ENCODE assay signal across 8 cellular contexts in genomic region chr7:1457949-1458675, GRCh38. TPM values are rescaled to one million over a fixed set of nuclear protein-coding genes. Genes with fewer than 3 reads are reported as not detected.
DNase-seq lines count a peak whose midpoint lies in the region; ATAC-seq and TF ChIP-seq lines count a peak whose summit lies in the region.

No MANE protein-coding gene starts in this region.

- peak overlapping the region; percentile 74 to 90 for H3K4me3 ChIP-seq in muscle layer of duodenum (ENCODE audit: low read depth in 1 of 2, low read length in 2 of 2)

- no peaks in the 10 kb centered on the region for H3K36me3 ChIP-seq in muscle layer of duodenum (ENCODE audit: control insufficient read depth in 1 of 2, insufficient read depth in 2 of 2, low read length in 2 of 2)

- H3K27me3 Mint-ChIP-seq in chondrocyte (ENCODE audit: low read depth) = no peaks in the 10 kb centered on the region

- peak overlapping the region; percentile 63 for H3K27ac ChIP-seq in muscle layer of duodenum (ENCODE audit: low read length)

- no peaks in the 10 kb centered on the region for H3K36me3 Mint-ChIP-seq in chondrocyte (ENCODE audit: low read depth)

- DNase-seq in AG20443 (ENCODE audit: low spot score) = peak; percentile 34
- peak; percentile 14 for DNase-seq in M059J (ENCODE audit: low read depth)
- DNase-seq in chondrocyte (ENCODE audit: low spot score) = no peak
- DNase-seq in NCI-H1694 (lab: John Stamatoyannopoulos, UW) = no peak
- DNase-seq in activated CD4-positive, alpha-beta T cell treated with anti-CD3 and anti-CD28 coated beads for 48 hours = no peak

- TF ChIP-seq CTCF in chondrocyte (IDR thresholded peaks at IDR 0.05) = no peak

- no peaks in the 10 kb centered on the region for H3K9me3 Mint-ChIP-seq in chondrocyte (ENCODE audit: low read depth)

- peak overlapping the region; percentile 90 for H3K4me3 Mint-ChIP-seq in chondrocyte (ENCODE audit: unreplicated experiment)

- H3K4me1 Mint-ChIP-seq in chondrocyte (ENCODE audit: low read depth) = peaks cover 69% of the 10 kb centered on the region

- H3K4me1 ChIP-seq in muscle layer of duodenum (ENCODE audit: control insufficient read depth in 1 of 2, insufficient read depth in 2 of 2, low read length in 2 of 2) = peaks cover 19 to 58% of the 10 kb centered on the region in 2 donors

- ATAC-seq in HG02884 (IDR thresholded peaks at IDR 0.05; ENCODE audit: unreplicated experiment) (no peak), HG03520 (IDR thresholded peaks at IDR 0.05; ENCODE audit: unreplicated experiment) (no peak)

- H3K27ac Mint-ChIP-seq in chondrocyte (ENCODE audit: unreplicated experiment) = peak overlapping the region; percentile 91

- H3K9me3 ChIP-seq in muscle layer of duodenum (ENCODE audit: control insufficient read depth in 1 of 2, low read length in 2 of 2) = no peaks in the 10 kb centered on the region

- H3K27me3 ChIP-seq in muscle layer of duodenum (ENCODE audit: low read depth, low read length) = no peaks in the 10 kb centered on the region

RNA-seq across cellular contexts. Expression of gene MICALL2, which starts 1.2 kb away (rescaled TPM):
- 5.5 and 11.1 TPM in 2 replicates for total RNA-seq in M059J (2014; rRNA removed; shearing (Covaris generic))
- total RNA-seq in chondrocyte = 44.5 to 56.9 TPM (median 45.2 TPM) in 3 replicates

RNA-seq across cellular contexts. Expression of gene INTS1, which starts 46.1 kb away (rescaled TPM):
- 27.4 and 55.0 TPM in 2 replicates for total RNA-seq in M059J (2014; rRNA removed; shearing (Covaris generic))
- total RNA-seq in chondrocyte = 74.8 to 94.4 TPM (median 80.4 TPM) in 3 replicates

Comparison
In these comparisons a context has a peak if more than half of its experiments do, and no peak if none do; other contexts are left out.
1. DNase-seq: peak in AG20443 (single experiment) and M059J (single experiment); none in chondrocyte (single experiment), NCI-H1694 (single experiment) and activated CD4-positive, alpha-beta T cell treated with anti-CD3 and anti-CD28 coated beads for 48 hours (single experiment).